ENCODE assay signal across 13 cellular contexts in the genomic region with DNA sequence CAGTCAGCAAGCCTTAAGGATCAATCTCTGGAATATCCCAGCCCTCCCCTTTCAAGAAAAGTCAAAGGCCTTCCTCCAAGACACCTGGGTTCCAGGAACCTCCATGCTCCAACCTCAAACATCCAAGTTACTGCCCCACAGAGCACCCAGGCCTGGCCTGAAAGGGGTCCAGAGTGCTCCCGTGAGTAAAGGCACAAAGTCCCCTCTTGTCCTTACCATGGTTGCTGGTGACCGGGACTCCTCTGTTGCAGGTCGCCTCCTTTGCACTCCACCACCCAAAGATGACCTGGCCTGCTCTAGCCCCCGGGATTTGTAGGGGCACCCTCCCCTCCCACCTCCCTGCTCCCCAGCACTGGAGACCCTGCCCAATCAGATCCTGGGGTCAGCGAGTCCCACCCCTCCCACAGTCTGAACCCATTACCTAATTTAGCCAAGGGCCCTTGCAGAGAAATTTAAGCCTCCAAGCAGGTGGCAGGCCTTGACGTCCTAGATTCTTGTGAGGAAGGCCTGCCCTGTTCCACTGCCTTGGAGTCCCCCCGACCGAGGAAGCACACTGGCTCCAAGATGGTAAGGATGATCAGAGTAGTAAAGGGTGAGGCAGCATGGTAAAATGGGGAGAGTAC. TPM values are rescaled to one million over a fixed set of nuclear protein-coding genes. Genes with fewer than 3 reads are reported as not detected.
DNase-seq lines count a peak whose midpoint lies in the region; ATAC-seq and TF ChIP-seq lines count a peak whose summit lies in the region.
"Had no signal": no experiment of that assay in that cellular context is flagged by ENCODE, and none has a peak within 500 bp of the region (broad histone marks: within the 10 kb centered on the region; RNA-seq: fewer than 3 reads in every experiment).

TSS of gene TNNC2 (minus strand) at position 283 of the 623 bp plus-strand sequence. CDS start at position 219, 64 bp downstream.

- H3K9me3 Mint-ChIP-seq in nephron (no peaks in the 10 kb centered on the region), GM23338 (no peaks in the 10 kb centered on the region; the same call in 1 of the 3 replicates)
- H3K9me3 Mint-ChIP-seq: effector memory CD8-positive, alpha-beta T cell had no signal

- TF ChIP-seq CTCF in RWPE1 (conservative IDR thresholded peaks at IDR 0.05; ENCODE audit: low read depth) (no peak), nephron (IDR thresholded peaks at IDR 0.05; ENCODE audit: unreplicated experiment in 3 of 3) (no peak), GM23338 (conservative IDR thresholded peaks at IDR 0.05; ENCODE audit: low read depth in 2 of 2) (no peak)

- DNase-seq in RWPE1 (ENCODE audit: low spot score) (no peak), SKM-1 treated with dmso at 0.1 percent for 144 hours (lab: John Stamatoyannopoulos, UW; ENCODE audit: unreplicated experiment) (no peak), GM23338 (ENCODE audit: low spot score) (no peak)
- no peak for DNase-seq in stimulated activated CD4-positive, alpha-beta T cell treated with anti-CD3 and anti-CD28 coated beads, Interleukin-12 subunit alpha, Interleukin-12 subunit beta, amount 100 ng/mL, for 4 hours
- DNase-seq: activated CD8-positive, alpha-beta T cell treated with anti-CD3 and anti-CD28 coated beads, Interleukin-2, amount 10 ng/mL, durations not matched to agents 7 days and 5 days; activated effector memory CD4-positive, alpha-beta T cell treated with anti-CD3 and anti-CD28 coated beads, Interleukin-2, amount 50 U/mL, for 16 hours; effector memory CD8-positive, alpha-beta T cell; foreskin keratinocyte had no signal

- H3K36me3 Mint-ChIP-seq in nephron (ENCODE audit: low read depth): no peaks in the 10 kb centered on the region
- peaks cover 4% of the 10 kb centered on the region; the same call in 1 of the 3 replicates for H3K36me3 Mint-ChIP-seq in GM23338 (ENCODE audit: low read depth)

- H3K27ac Mint-ChIP-seq in nephron (peak within 1 kb of the TSS; percentile 89 to 98 (median 94)), GM23338 (no peak within 1 kb of the TSS)
- H3K27ac Mint-ChIP-seq: activated CD8-positive, alpha-beta T cell treated with anti-CD3 and anti-CD28 coated beads, Interleukin-2, amount 10 ng/mL, durations not matched to agents 7 days and 5 days had no signal

- H3K36me3 ChIP-seq in GM23338 (ENCODE audit: insufficient read depth): no peaks in the 10 kb centered on the region
- H3K36me3 ChIP-seq: BLaER1 had no signal

- no peaks in the 10 kb centered on the region for H3K9me2 ChIP-seq in GM23338 (ENCODE audit: insufficient read depth)

- no peak within 1 kb of the TSS for H3K4me2 ChIP-seq in GM23338
- H3K4me2 ChIP-seq: BLaER1 had no signal

- H3K4me3 ChIP-seq in GM23338: no peak within 1 kb of the TSS
- H3K4me3 ChIP-seq: BLaER1 had no signal

- H3K27me3 ChIP-seq in GM23338 (ENCODE audit: insufficient read depth): peaks cover 9% of the 10 kb centered on the region

- ATAC-seq in HG02981 (IDR thresholded peaks at IDR 0.05; ENCODE audit: unreplicated experiment): no peak
- ATAC-seq in GM23338: no peak
- ATAC-seq: activated CD8-positive, alpha-beta T cell treated with anti-CD3 and anti-CD28 coated beads, Interleukin-2, amount 10 ng/mL, durations not matched to agents 7 days and 5 days; effector memory CD8-positive, alpha-beta T cell; foreskin keratinocyte had no signal

- no peak within 1 kb of the TSS for H2AFZ ChIP-seq in GM23338

- CTCF ChIA-PET in RWPE1 (lab: Yijun Ruan, JAX): no interaction called here

- H3K4me3 Mint-ChIP-seq in nephron (peak within 1 kb of the TSS; percentile 62 to 89 (median 86)), GM23338 (no peak within 1 kb of the TSS)
- H3K4me3 Mint-ChIP-seq: activated CD8-positive, alpha-beta T cell treated with anti-CD3 and anti-CD28 coated beads, Interleukin-2, amount 10 ng/mL, durations not matched to agents 7 days and 5 days; effector memory CD8-positive, alpha-beta T cell had no signal

- POLR2A ChIA-PET in RWPE1 (lab: Yijun Ruan, JAX; ENCODE audit: low non-redundant PET): interaction anchor here (0.7 to 0.9 kb wide), 3 partner anchors 22 to 657 kb away, joined by 3 to 4 read pairs (median 3); no protein-coding TSS in a partner anchor

- H3K4me1 ChIP-seq in GM23338 (ENCODE audit: insufficient read depth): peaks cover 8% of the 10 kb centered on the region; the same call in 1 of the 2 replicates
- H3K4me1 ChIP-seq: foreskin keratinocyte had no signal

- H3K27me3 Mint-ChIP-seq in nephron (ENCODE audit: low read depth) (peaks cover 39% of the 10 kb centered on the region), GM23338 (ENCODE audit: insufficient read depth, low read depth, poor library complexity) (peaks cover 24% of the 10 kb centered on the region)

- H4K20me1 ChIP-seq in GM23338 (replicated peaks; ENCODE audit: insufficient read depth): no peaks in the 10 kb centered on the region

- H3K4me1 Mint-ChIP-seq in nephron (peaks cover 59% of the 10 kb centered on the region), GM23338 (peaks cover 27% of the 10 kb centered on the region)

- peaks cover 10% of the 10 kb centered on the region; the same call in 1 of the 2 replicates for H3F3A ChIP-seq in GM23338 (replicated peaks; ENCODE audit: low read depth)

- no peaks in the 10 kb centered on the region for H3K79me2 ChIP-seq in GM23338 (replicated peaks; ENCODE audit: insufficient read depth)

- H3K27ac ChIP-seq in RWPE1 (peak within 1 kb of the TSS; percentile 2), cingulate gyrus (ENCODE audit: low read depth, low read length) (peak within 1 kb of the TSS; percentile 65), temporal lobe (ENCODE audit: low read depth, low read length) (peak within 1 kb of the TSS; percentile 82), GM23338 (ENCODE audit: low read depth) (no peak within 1 kb of the TSS)
- H3K27ac ChIP-seq: BLaER1, foreskin keratinocyte had no signal

TF ChIP-seq in GM23338, 12 proteins besides CTCF, POLR2A, EP300 and RAD21 (continues in another document):
- TF ChIP-seq EZH2phosphoT487 (IDR thresholded peaks at IDR 0.05; ENCODE audit: unreplicated experiment) (no peak), JUNB (IDR thresholded peaks at IDR 0.05; ENCODE audit: unreplicated experiment) (no peak), CREB1 (CRISPR knock-in tag; IDR thresholded peaks at IDR 0.05; ENCODE audit: low read depth) (no peak), EZH2 (IDR thresholded peaks at IDR 0.05; ENCODE audit: low read depth, unreplicated experiment) (no peak), STAT1 (IDR thresholded peaks at IDR 0.05; ENCODE audit: unreplicated experiment) (no peak)
- TF ChIP-seq, protein P1, sequence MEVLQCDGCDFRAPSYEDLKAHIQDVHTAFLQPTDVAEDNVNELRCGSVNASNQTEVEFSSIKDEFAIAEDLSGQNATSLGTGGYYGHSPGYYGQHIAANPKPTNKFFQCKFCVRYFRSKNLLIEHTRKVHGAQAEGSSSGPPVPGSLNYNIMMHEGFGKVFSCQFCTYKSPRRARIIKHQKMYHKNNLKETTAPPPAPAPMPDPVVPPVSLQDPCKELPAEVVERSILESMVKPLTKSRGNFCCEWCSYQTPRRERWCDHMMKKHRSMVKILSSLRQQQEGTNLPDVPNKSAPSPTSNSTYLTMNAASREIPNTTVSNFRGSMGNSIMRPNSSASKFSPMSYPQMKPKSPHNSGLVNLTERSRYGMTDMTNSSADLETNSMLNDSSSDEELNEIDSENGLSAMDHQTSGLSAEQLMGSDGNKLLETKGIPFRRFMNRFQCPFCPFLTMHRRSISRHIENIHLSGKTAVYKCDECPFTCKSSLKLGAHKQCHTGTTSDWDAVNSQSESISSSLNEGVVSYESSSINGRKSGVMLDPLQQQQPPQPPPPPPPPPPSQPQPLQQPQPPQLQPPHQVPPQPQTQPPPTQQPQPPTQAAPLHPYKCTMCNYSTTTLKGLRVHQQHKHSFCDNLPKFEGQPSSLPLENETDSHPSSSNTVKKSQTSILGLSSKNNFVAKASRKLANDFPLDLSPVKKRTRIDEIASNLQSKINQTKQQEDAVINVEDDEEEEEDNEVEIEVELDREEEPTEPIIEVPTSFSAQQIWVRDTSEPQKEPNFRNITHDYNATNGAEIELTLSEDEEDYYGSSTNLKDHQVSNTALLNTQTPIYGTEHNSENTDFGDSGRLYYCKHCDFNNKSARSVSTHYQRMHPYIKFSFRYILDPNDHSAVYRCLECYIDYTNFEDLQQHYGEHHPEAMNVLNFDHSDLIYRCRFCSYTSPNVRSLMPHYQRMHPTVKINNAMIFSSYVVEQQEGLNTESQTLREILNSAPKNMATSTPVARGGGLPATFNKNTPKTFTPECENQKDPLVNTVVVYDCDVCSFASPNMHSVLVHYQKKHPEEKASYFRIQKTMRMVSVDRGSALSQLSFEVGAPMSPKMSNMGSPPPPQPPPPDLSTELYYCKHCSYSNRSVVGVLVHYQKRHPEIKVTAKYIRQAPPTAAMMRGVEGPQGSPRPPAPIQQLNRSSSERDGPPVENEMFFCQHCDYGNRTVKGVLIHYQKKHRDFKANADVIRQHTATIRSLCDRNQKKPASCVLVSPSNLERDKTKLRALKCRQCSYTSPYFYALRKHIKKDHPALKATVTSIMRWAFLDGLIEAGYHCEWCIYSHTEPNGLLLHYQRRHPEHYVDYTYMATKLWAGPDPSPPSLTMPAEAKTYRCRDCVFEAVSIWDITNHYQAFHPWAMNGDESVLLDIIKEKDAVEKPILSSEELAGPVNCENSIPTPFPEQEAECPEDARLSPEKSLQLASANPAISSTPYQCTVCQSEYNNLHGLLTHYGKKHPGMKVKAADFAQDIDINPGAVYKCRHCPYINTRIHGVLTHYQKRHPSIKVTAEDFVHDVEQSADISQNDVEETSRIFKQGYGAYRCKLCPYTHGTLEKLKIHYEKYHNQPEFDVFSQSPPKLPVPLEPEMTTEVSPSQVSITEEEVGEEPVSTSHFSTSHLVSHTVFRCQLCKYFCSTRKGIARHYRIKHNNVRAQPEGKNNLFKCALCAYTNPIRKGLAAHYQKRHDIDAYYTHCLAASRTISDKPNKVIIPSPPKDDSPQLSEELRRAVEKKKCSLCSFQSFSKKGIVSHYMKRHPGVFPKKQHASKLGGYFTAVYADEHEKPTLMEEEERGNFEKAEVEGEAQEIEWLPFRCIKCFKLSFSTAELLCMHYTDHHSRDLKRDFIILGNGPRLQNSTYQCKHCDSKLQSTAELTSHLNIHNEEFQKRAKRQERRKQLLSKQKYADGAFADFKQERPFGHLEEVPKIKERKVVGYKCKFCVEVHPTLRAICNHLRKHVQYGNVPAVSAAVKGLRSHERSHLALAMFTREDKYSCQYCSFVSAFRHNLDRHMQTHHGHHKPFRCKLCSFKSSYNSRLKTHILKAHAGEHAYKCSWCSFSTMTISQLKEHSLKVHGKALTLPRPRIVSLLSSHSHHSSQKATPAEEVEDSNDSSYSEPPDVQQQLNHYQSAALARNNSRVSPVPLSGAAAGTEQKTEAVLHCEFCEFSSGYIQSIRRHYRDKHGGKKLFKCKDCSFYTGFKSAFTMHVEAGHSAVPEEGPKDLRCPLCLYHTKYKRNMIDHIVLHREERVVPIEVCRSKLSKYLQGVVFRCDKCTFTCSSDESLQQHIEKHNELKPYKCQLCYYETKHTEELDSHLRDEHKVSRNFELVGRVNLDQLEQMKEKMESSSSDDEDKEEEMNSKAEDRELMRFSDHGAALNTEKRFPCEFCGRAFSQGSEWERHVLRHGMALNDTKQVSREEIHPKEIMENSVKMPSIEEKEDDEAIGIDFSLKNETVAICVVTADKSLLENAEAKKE (CRISPR knock-in tag; IDR thresholded peaks at IDR 0.05): no peak

RNA-seq across cellular contexts. Expression of gene TNNC2, which starts in this region (rescaled TPM):
- total RNA-seq in temporal lobe: 0.25 TPM
- 0.59 TPM in 1 of 2 replicates, not detected in the other for total RNA-seq in GM23338 (2014; rRNA removed; shearing (Covaris generic))
- 32.5 and 33.3 TPM in 2 replicates for polyA plus RNA-seq in GM23338 (2016; fragmentation: Nextera tagmentation; extraction: Ambion mirVana)
- total RNA-seq: activated CD8-positive, alpha-beta T cell treated with anti-CD3 and anti-CD28 coated beads, Interleukin-2, amount 10 ng/mL, durations not matched to agents 7 days and 5 days; foreskin keratinocyte had no signal
